ENCODE assay signal across 11 cellular contexts in the genomic region with DNA sequence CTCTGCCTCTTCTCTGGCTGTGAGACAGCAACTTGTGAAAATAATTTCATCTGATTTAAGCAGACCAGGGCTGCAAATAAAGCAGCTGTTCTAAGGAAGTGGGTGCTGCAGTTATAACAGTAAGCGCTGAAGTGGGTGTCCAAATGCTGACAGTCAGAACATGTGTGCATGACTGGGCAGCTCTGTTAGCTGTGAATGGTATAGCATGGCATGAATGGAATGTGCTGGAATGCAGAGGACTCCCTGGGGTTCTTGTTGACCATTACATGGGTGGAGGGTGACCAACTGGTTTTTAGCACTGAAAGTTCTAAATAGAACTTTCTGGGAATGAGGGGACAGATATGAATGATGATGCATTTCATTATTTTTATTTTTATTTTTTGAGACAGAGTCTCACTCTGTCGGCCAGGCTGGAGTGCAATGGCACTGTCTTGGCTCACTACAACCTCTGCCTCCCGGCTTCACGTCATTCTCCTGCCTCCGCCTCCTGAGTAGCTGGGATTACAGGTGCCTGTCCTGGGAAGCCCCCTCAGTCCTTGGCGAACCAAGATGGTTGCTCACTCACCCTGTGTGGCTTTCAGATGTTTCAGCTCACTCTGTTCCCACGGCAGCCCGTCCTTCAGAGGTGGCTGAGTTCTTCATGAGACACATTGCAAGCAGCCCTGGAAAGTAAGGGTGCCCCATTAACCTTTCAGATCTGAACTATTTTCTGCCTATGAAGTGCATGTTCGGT.
A peak's percentile ranks its signal among the peaks of the same experiment; 100 is the strongest.
DNase-seq lines count a peak whose midpoint lies in the region; ATAC-seq, FAIRE-seq and TF ChIP-seq lines count a peak whose summit lies in the region.
"Had no signal": no experiment of that assay in that cellular context is flagged by ENCODE, and none has a peak within 500 bp of the region (broad histone marks: within the 10 kb centered on the region; RNA-seq: fewer than 3 reads in every experiment).

No MANE protein-coding gene starts in this region.

- H3K27ac Mint-ChIP-seq in endodermal cell (peak overlapping the region; percentile 85), immature natural killer cell (no peak overlapping the region)

- intact Hi-C loops in right lobe of liver (cut with DNase I) (no loop called here), colonic mucosa (cut with DNase I) (no loop called here), left colon (cut with DNase I, micrococcal nuclease) (no loop called here)

- no peak overlapping the region for H3K4me3 Mint-ChIP-seq in endodermal cell
- H3K4me3 Mint-ChIP-seq in immature natural killer cell = no peak overlapping the region

- peaks cover 19% of the 10 kb centered on the region for H3K9me3 ChIP-seq in A549
- peaks cover 11% of the 10 kb centered on the region for H3K9me3 ChIP-seq in endodermal cell (ENCODE audit: control insufficient read depth, low read length)
- H3K9me3 ChIP-seq in right lobe of liver = no peaks in the 10 kb centered on the region
- no peaks in the 10 kb centered on the region for H3K9me3 ChIP-seq in colonic mucosa

- H3K27me3 ChIP-seq in endodermal cell (ENCODE audit: control insufficient read depth, insufficient read depth, low read length, poor library complexity, severe bottlenecking) = no peaks in the 10 kb centered on the region
- H3K27me3 ChIP-seq in right lobe of liver = no peaks in the 10 kb centered on the region
- H3K27me3 ChIP-seq in colonic mucosa = no peaks in the 10 kb centered on the region

- no peak for TF ChIP-seq CTCF in A549 (IDR thresholded peaks at IDR 0.05)
- TF ChIP-seq CTCF in endodermal cell (conservative IDR thresholded peaks at IDR 0.05) = no peak
- no peak for TF ChIP-seq CTCF in right lobe of liver (IDR thresholded peaks at IDR 0.05)
- TF ChIP-seq CTCF in colonic mucosa (IDR thresholded peaks at IDR 0.05) = no peak

- peak overlapping the region; percentile 82 for H3K4me2 ChIP-seq in A549

- H3K9me3 Mint-ChIP-seq in endodermal cell (peaks cover 10% of the 10 kb centered on the region), immature natural killer cell (peaks cover 0 to 5% (median 2%) of the 10 kb centered on the region in 6 donors)

- H3K9ac ChIP-seq in endodermal cell (ENCODE audit: extremely low read depth, low read length, poor library complexity, severe bottlenecking) (no peak overlapping the region), colonic mucosa (ENCODE audit: low read depth in 2 of 2, low read length in 2 of 2) (no peak overlapping the region)

- CTCF ChIA-PET in A549 (lab: Yijun Ruan, JAX) = interaction anchor here (1.7 kb wide), 1 partner anchor 17 kb away, joined by 3 read pairs; no protein-coding TSS in a partner anchor

- peaks cover 1% of the 10 kb centered on the region for H3K36me3 Mint-ChIP-seq in endodermal cell (ENCODE audit: low read depth)
- no peaks in the 10 kb centered on the region for H3K36me3 Mint-ChIP-seq in immature natural killer cell

- peak; percentile 99 to 100 for ATAC-seq in A549
- peak in 3 of 4 donors; percentile 44 to 85 (median 54) for ATAC-seq in right lobe of liver
- ATAC-seq in left colon = no peak
- no peak for ATAC-seq in stimulated activated naive CD8-positive, alpha-beta T cell treated with anti-CD3 and anti-CD28 coated beads, Interleukin-15, Interleukin-2, amounts not matched to agents 100 U/mL and 50 U/mL, for 24 hours

- FAIRE-seq in A549 (lab: Jason Lieb, UNC) = peak; percentile 96

- H3K4me1 Mint-ChIP-seq in endodermal cell (peaks cover 19% of the 10 kb centered on the region), immature natural killer cell (no peaks in the 10 kb centered on the region)

- H3K36me3 ChIP-seq in endodermal cell (ENCODE audit: control insufficient read depth, insufficient read depth, low read length) (no peaks in the 10 kb centered on the region), right lobe of liver (no peaks in the 10 kb centered on the region), colonic mucosa (no peaks in the 10 kb centered on the region)

- peak; percentile 87 to 94 for DNase-seq in A549 (ENCODE audit: low read depth in 1 of 2, low spot score in 1 of 2)
- DNase-seq in LoVo (ENCODE audit: low spot score) = peak; percentile 62
- peak; percentile 72 for DNase-seq in endodermal cell
- DNase-seq in right lobe of liver = no peak
- DNase-seq in colonic mucosa = no peak
- DNase-seq in immature natural killer cell = no peak
- no peak for DNase-seq in left colon
- no peak for DNase-seq in stimulated activated naive CD8-positive, alpha-beta T cell treated with anti-CD3 and anti-CD28 coated beads, Interleukin-15, Interleukin-2, amounts not matched to agents 100 U/mL and 50 U/mL, for 24 hours
- DNase-seq: activated gamma-delta T cell, AML-193, SIG-M5 had no signal

- H3K27ac ChIP-seq in A549 (peak overlapping the region; percentile 89 to 91), endodermal cell (ENCODE audit: low read depth, low read length) (no peak overlapping the region), right lobe of liver (no peak overlapping the region), colonic mucosa (no peak overlapping the region)

- no peaks in the 10 kb centered on the region for H3K27me3 Mint-ChIP-seq in endodermal cell (ENCODE audit: insufficient read depth)
- peaks cover 0 to 8% (median 0%) of the 10 kb centered on the region in 3 donors for H3K27me3 Mint-ChIP-seq in immature natural killer cell (ENCODE audit: low read depth in 3 of 3)

- no peak for TF ChIP-seq POLR2A in A549 (IDR thresholded peaks at IDR 0.05; ENCODE audit: low read length)
- no peak for TF ChIP-seq POLR2A in right lobe of liver (IDR thresholded peaks at IDR 0.05)

- H3K4me1 ChIP-seq in A549 = peaks cover 28% of the 10 kb centered on the region
- no peaks in the 10 kb centered on the region for H3K4me1 ChIP-seq in endodermal cell (ENCODE audit: control insufficient read depth, insufficient read depth, low read length)
- H3K4me1 ChIP-seq in right lobe of liver = no peaks in the 10 kb centered on the region
- H3K4me1 ChIP-seq in colonic mucosa = no peaks in the 10 kb centered on the region

- POLR2A ChIA-PET in A549 (lab: Yijun Ruan, JAX) = interaction anchor here (0.6 to 1.4 kb wide), 2 partner anchors 17 to 46 kb away, joined by 3 read pairs; no protein-coding TSS in a partner anchor

- peak; percentile 22 to 42; a peak in 3 of 5 replicates for TF ChIP-seq RAD21 in A549 (conservative IDR thresholded peaks at IDR 0.05 in 1 of 2, IDR thresholded peaks at IDR 0.05 in 1 of 2)

- 5% methylated on average over 6 of the region's 9 CpGs for WGBS in A549 (ENCODE audit: missing lambda C conversion rate)
- 87 to 91% methylated on average over 8 to 9 of the region's 9 CpGs for WGBS in endodermal cell (ENCODE audit: insufficient coverage in 1 of 2, insufficient read length in 1 of 2), 2 experiments
- 66% methylated on average over 8 of the region's 9 CpGs for WGBS in right lobe of liver (ENCODE audit: insufficient coverage, low coverage, low lambda C conversion rate, missing lambda C conversion rate)

- peak overlapping the region; percentile 16; the same call in 2 of the 3 replicates for H3K4me3 ChIP-seq in A549
- H3K4me3 ChIP-seq in endodermal cell (ENCODE audit: low read length) = no peak overlapping the region
- no peak overlapping the region for H3K4me3 ChIP-seq in right lobe of liver
- no peak overlapping the region for H3K4me3 ChIP-seq in colonic mucosa

- peak; percentile 79 to 91; a peak in 4 of 5 replicates for TF ChIP-seq EP300 in A549 (IDR thresholded peaks at IDR 0.05)

TF ChIP-seq in A549, 52 proteins besides CTCF, POLR2A, EP300 and RAD21 (continues in another document):
- TF ChIP-seq NFE2L2 (conservative IDR thresholded peaks at IDR 0.05; ENCODE audit: low read length) (peak; percentile 83), TP53 (CRISPR knock-in tag; IDR thresholded peaks at IDR 0.05) (peak; percentile 64; the same call in 1 of the 2 replicates), KDM5A (IDR thresholded peaks at IDR 0.05) (no peak), PHF8 (IDR thresholded peaks at IDR 0.05; ENCODE audit: borderline replicate concordance, low read depth) (no peak), ZNF302 (CRISPR knock-in tag; IDR thresholded peaks at IDR 0.05) (no peak), CHD4 (IDR thresholded peaks at IDR 0.05; ENCODE audit: borderline replicate concordance) (no peak), ZSCAN20 (CRISPR knock-in tag; IDR thresholded peaks at IDR 0.05) (no peak), CBX8 (IDR thresholded peaks at IDR 0.05) (no peak), CEBPB (IDR thresholded peaks at IDR 0.05) (peak in 1 of 2 experiments; percentile 52; a peak in 1 of 4 replicates), MAFK (IDR thresholded peaks at IDR 0.05; ENCODE audit: partially characterized antibody) (peak; percentile 89), JUN (IDR thresholded peaks at IDR 0.05) (peak; percentile 63 to 90; a peak in 4 of 5 replicates)
- TF ChIP-seq, protein P1, sequence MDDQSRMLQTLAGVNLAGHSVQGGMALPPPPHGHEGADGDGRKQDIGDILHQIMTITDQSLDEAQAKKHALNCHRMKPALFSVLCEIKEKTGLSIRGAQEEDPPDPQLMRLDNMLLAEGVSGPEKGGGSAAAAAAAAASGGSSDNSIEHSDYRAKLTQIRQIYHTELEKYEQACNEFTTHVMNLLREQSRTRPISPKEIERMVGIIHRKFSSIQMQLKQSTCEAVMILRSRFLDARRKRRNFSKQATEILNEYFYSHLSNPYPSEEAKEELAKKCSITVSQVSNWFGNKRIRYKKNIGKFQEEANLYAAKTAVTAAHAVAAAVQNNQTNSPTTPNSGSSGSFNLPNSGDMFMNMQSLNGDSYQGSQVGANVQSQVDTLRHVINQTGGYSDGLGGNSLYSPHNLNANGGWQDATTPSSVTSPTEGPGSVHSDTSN (IDR thresholded peaks at IDR 0.05) = peak; percentile 56; the same call in 1 of the 2 replicates
- TF ChIP-seq, protein P2, sequence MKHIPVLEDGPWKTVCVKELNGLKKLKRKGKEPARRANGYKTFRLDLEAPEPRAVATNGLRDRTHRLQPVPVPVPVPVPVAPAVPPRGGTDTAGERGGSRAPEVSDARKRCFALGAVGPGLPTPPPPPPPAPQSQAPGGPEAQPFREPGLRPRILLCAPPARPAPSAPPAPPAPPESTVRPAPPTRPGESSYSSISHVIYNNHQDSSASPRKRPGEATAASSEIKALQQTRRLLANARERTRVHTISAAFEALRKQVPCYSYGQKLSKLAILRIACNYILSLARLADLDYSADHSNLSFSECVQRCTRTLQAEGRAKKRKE (CRISPR knock-in tag; IDR thresholded peaks at IDR 0.05; ENCODE audit: low read depth) = peak; percentile 21; the same call in 1 of the 2 replicates

Comparison
In these comparisons a context has a peak if more than half of its experiments do, and no peak if none do; other contexts are left out.
1. ATAC-seq: peak in A549 (2 of 2) and right lobe of liver (3 of 4); none in left colon (single experiment) and stimulated activated naive CD8-positive, alpha-beta T cell treated with anti-CD3 and anti-CD28 coated beads, Interleukin-15, Interleukin-2, amounts not matched to agents 100 U/mL and 50 U/mL, for 24 hours (single experiment).
2. DNase-seq: peak in A549 (2 of 2), LoVo (single experiment) and endodermal cell (single experiment); none in right lobe of liver (0 of 3), colonic mucosa (single experiment), immature natural killer cell (0 of 3), left colon (0 of 2) and stimulated activated naive CD8-positive, alpha-beta T cell treated with anti-CD3 and anti-CD28 coated beads, Interleukin-15, Interleukin-2, amounts not matched to agents 100 U/mL and 50 U/mL, for 24 hours (single experiment).
3. H3K27ac ChIP-seq: peak in A549 (2 of 2); none in endodermal cell (single experiment), right lobe of liver (0 of 3) and colonic mucosa (single experiment).